ENCODE assay signal across 10 cellular contexts in genomic region chr13:26502826-26503225, GRCh38. TPM values are rescaled to one million over a fixed set of nuclear protein-coding genes. Genes with fewer than 3 reads are reported as not detected.
DNase-seq lines count a peak whose midpoint lies in the region; ATAC-seq, FAIRE-seq and TF ChIP-seq lines count a peak whose summit lies in the region.
"Had no signal": no experiment of that assay in that cellular context is flagged by ENCODE, and none has a peak within 500 bp of the region (broad histone marks: within the 10 kb centered on the region; RNA-seq: fewer than 3 reads in every experiment).

No MANE protein-coding gene starts in this region.

- H3K4me3 Mint-ChIP-seq in activated naive CD8-positive, alpha-beta T cell treated with anti-CD3 and anti-CD28 coated beads, Interleukin-2, amount 50 U/mL, for 24 hours, result no peak overlapping the region

- peak; percentile 31 for DNase-seq in stimulated activated naive CD4-positive, alpha-beta T cell treated with Interleukin-2 at 50 U/mL for 16 hours (lab: John Stamatoyannopoulos, UW)
- DNase-seq in stimulated activated naive CD4-positive, alpha-beta T cell (lab: John Stamatoyannopoulos, UW), result no peak
- DNase-seq in activated naive CD8-positive, alpha-beta T cell treated with anti-CD3 and anti-CD28 coated beads, Interleukin-2, amount 50 U/mL, for 24 hours, result peak; percentile 29
- DNase-seq in left lobe of liver (ENCODE audit: low spot score) (no peak), ACHN (no peak), D721Med (ENCODE audit: insufficient read length, low spot score) (no peak), NCI-H1105 (lab: John Stamatoyannopoulos, UW) (no peak)
- no peak for DNase-seq in central memory CD4-positive, alpha-beta T cell
- DNase-seq: upper lobe of left lung had no signal

- no peak for FAIRE-seq in D721Med (lab: Jason Lieb, UNC)
- FAIRE-seq: G401.6 had no signal

- peak; percentile 86 for ATAC-seq in activated naive CD8-positive, alpha-beta T cell treated with anti-CD3 and anti-CD28 coated beads, Interleukin-2, amount 50 U/mL, for 24 hours
- peak; percentile 43 for ATAC-seq in left lobe of liver

- TF ChIP-seq CTCF in D721Med (IDR thresholded peaks at IDR 0.05; ENCODE audit: insufficient read depth, missing control alignments), result no peak

- peak overlapping the region; percentile 31 for H3K27ac Mint-ChIP-seq in activated naive CD8-positive, alpha-beta T cell treated with anti-CD3 and anti-CD28 coated beads, Interleukin-2, amount 50 U/mL, for 24 hours

- H3K9me3 Mint-ChIP-seq in activated naive CD8-positive, alpha-beta T cell treated with anti-CD3 and anti-CD28 coated beads, Interleukin-2, amount 50 U/mL, for 24 hours, result no peaks in the 10 kb centered on the region

- in situ Hi-C loops in ACHN (cut with HindIII; ENCODE audit: low pct_ligation_motif_present, low pct_unique_long_range_greater_than_20kb, low sequenced_read_pairs), result no loop called here

- peaks cover 2% of the 10 kb centered on the region for H3K27me3 Mint-ChIP-seq in activated naive CD8-positive, alpha-beta T cell treated with anti-CD3 and anti-CD28 coated beads, Interleukin-2, amount 50 U/mL, for 24 hours

- H3K36me3 Mint-ChIP-seq in activated naive CD8-positive, alpha-beta T cell treated with anti-CD3 and anti-CD28 coated beads, Interleukin-2, amount 50 U/mL, for 24 hours (ENCODE audit: low read depth), result no peaks in the 10 kb centered on the region

- H3K4me1 Mint-ChIP-seq in activated naive CD8-positive, alpha-beta T cell treated with anti-CD3 and anti-CD28 coated beads, Interleukin-2, amount 50 U/mL, for 24 hours, result peaks cover 12% of the 10 kb centered on the region

RNA-seq across cellular contexts. Expression of gene WASF3, which starts 54.7 kb away (rescaled TPM):
- total RNA-seq in left lobe of liver, result 8.5 TPM

Comparison
In these comparisons a context has a peak if more than half of its experiments do, and no peak if none do; other contexts are left out.
1. DNase-seq: peak in stimulated activated naive CD4-positive, alpha-beta T cell treated with Interleukin-2 at 50 U/mL for 16 hours (single experiment) and activated naive CD8-positive, alpha-beta T cell treated with anti-CD3 and anti-CD28 coated beads, Interleukin-2, amount 50 U/mL, for 24 hours (single experiment); none in stimulated activated naive CD4-positive, alpha-beta T cell (0 of 6), left lobe of liver (single experiment), ACHN (single experiment), central memory CD4-positive, alpha-beta T cell (single experiment), D721Med (single experiment) and NCI-H1105 (single experiment).